In the genomic region with DNA sequence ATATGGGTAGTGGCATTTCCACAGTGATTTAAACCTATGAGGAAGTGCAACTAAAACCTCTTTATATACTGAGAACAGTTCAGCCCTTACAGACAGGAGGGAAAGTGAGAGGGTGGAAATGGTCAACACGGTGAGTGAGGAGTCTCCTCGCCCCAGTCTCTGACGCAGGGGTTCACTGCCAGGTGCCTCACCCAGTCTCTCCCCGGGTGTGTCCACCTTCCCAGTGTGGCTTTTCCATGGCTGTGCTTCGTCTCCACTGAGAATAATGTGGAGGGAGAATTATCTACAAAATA, we compare ENCODE assay signal across 1 cellular context.
TF ChIP-seq lines count a peak whose summit lies in the region.

No MANE protein-coding gene starts in this region.

TF ChIP-seq in GM23338, 12 proteins besides CTCF, POLR2A, EP300 and RAD21 (continued from another document):
- TF ChIP-seq, protein P1, sequence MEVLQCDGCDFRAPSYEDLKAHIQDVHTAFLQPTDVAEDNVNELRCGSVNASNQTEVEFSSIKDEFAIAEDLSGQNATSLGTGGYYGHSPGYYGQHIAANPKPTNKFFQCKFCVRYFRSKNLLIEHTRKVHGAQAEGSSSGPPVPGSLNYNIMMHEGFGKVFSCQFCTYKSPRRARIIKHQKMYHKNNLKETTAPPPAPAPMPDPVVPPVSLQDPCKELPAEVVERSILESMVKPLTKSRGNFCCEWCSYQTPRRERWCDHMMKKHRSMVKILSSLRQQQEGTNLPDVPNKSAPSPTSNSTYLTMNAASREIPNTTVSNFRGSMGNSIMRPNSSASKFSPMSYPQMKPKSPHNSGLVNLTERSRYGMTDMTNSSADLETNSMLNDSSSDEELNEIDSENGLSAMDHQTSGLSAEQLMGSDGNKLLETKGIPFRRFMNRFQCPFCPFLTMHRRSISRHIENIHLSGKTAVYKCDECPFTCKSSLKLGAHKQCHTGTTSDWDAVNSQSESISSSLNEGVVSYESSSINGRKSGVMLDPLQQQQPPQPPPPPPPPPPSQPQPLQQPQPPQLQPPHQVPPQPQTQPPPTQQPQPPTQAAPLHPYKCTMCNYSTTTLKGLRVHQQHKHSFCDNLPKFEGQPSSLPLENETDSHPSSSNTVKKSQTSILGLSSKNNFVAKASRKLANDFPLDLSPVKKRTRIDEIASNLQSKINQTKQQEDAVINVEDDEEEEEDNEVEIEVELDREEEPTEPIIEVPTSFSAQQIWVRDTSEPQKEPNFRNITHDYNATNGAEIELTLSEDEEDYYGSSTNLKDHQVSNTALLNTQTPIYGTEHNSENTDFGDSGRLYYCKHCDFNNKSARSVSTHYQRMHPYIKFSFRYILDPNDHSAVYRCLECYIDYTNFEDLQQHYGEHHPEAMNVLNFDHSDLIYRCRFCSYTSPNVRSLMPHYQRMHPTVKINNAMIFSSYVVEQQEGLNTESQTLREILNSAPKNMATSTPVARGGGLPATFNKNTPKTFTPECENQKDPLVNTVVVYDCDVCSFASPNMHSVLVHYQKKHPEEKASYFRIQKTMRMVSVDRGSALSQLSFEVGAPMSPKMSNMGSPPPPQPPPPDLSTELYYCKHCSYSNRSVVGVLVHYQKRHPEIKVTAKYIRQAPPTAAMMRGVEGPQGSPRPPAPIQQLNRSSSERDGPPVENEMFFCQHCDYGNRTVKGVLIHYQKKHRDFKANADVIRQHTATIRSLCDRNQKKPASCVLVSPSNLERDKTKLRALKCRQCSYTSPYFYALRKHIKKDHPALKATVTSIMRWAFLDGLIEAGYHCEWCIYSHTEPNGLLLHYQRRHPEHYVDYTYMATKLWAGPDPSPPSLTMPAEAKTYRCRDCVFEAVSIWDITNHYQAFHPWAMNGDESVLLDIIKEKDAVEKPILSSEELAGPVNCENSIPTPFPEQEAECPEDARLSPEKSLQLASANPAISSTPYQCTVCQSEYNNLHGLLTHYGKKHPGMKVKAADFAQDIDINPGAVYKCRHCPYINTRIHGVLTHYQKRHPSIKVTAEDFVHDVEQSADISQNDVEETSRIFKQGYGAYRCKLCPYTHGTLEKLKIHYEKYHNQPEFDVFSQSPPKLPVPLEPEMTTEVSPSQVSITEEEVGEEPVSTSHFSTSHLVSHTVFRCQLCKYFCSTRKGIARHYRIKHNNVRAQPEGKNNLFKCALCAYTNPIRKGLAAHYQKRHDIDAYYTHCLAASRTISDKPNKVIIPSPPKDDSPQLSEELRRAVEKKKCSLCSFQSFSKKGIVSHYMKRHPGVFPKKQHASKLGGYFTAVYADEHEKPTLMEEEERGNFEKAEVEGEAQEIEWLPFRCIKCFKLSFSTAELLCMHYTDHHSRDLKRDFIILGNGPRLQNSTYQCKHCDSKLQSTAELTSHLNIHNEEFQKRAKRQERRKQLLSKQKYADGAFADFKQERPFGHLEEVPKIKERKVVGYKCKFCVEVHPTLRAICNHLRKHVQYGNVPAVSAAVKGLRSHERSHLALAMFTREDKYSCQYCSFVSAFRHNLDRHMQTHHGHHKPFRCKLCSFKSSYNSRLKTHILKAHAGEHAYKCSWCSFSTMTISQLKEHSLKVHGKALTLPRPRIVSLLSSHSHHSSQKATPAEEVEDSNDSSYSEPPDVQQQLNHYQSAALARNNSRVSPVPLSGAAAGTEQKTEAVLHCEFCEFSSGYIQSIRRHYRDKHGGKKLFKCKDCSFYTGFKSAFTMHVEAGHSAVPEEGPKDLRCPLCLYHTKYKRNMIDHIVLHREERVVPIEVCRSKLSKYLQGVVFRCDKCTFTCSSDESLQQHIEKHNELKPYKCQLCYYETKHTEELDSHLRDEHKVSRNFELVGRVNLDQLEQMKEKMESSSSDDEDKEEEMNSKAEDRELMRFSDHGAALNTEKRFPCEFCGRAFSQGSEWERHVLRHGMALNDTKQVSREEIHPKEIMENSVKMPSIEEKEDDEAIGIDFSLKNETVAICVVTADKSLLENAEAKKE (CRISPR knock-in tag; IDR thresholded peaks at IDR 0.05): no peak
